ENCODE assay signal across 16 cellular contexts in genomic region chr20:63771046-63771707, GRCh38. TPM values are rescaled to one million over a fixed set of nuclear protein-coding genes. Genes with fewer than 3 reads are reported as not detected.
DNase-seq lines count a peak whose midpoint lies in the region; ATAC-seq, FAIRE-seq and TF ChIP-seq lines count a peak whose summit lies in the region.
"Had no signal": no experiment of that assay in that cellular context is flagged by ENCODE, and none has a peak within 500 bp of the region (broad histone marks: within the 10 kb centered on the region; RNA-seq: fewer than 3 reads in every experiment).

No MANE protein-coding gene starts in this region.

- no peak overlapping the region for H3K56ac ChIP-seq in H9 (ENCODE audit: insufficient read length, low read depth, low read length)

- no peak overlapping the region for H3K14ac ChIP-seq in H9 (ENCODE audit: insufficient read depth, low read length)

- no peak overlapping the region for H3K4me2 ChIP-seq in H9 (ENCODE audit: insufficient read depth, insufficient read length, low read length)

- no peak overlapping the region for H3K27ac ChIP-seq in heart left ventricle
- no peak overlapping the region for H3K27ac ChIP-seq in H9 (ENCODE audit: insufficient read length, low read depth, low read length)
- H3K27ac ChIP-seq in kidney (ENCODE audit: low read depth in 2 of 2, low read length in 2 of 2), result no peak overlapping the region
- peak overlapping the region; percentile 41 to 50 for H3K27ac ChIP-seq in testis
- H3K27ac ChIP-seq: 22Rv1 had no signal

- no peak overlapping the region for H3K27ac Mint-ChIP-seq in H9
- H3K27ac Mint-ChIP-seq: CD14-positive monocyte; CD8-positive, alpha-beta T cell had no signal

- no peaks in the 10 kb centered on the region for H3K27me3 Mint-ChIP-seq in H9 (ENCODE audit: low read depth)

- no peaks in the 10 kb centered on the region for H3K79me1 ChIP-seq in H9 (ENCODE audit: insufficient read depth, low read depth, low read length, poor library complexity, severe bottlenecking)

- H3K27me3 ChIP-seq in heart left ventricle, result no peaks in the 10 kb centered on the region
- H3K27me3 ChIP-seq in H9 (ENCODE audit: insufficient read depth, low read length), result no peaks in the 10 kb centered on the region
- no peaks in the 10 kb centered on the region for H3K27me3 ChIP-seq in testis

- no peak for ATAC-seq in heart left ventricle
- ATAC-seq in left cardiac atrium, result no peak
- ATAC-seq: CD8-positive, alpha-beta T cell; HCT116 had no signal

- no peak overlapping the region for H2BK20ac ChIP-seq in H9 (ENCODE audit: low read depth, low read length, poor library complexity, severe bottlenecking)

- no peaks in the 10 kb centered on the region for H4K20me1 ChIP-seq in H9 (ENCODE audit: control insufficient read depth, insufficient read depth, insufficient read length)

- no peak overlapping the region for H3T11ph ChIP-seq in H9 (ENCODE audit: low read length)

- no peak overlapping the region for H4K5ac ChIP-seq in H9 (ENCODE audit: insufficient read length, low read depth, low read length)

- H3K9me3 ChIP-seq in heart left ventricle, result no peaks in the 10 kb centered on the region
- H3K9me3 ChIP-seq in H9 (ENCODE audit: control insufficient read depth, low read depth, low read length), result no peaks in the 10 kb centered on the region
- H3K9me3 ChIP-seq in kidney (ENCODE audit: control insufficient read depth in 1 of 2, low read length in 2 of 2), result no peaks in the 10 kb centered on the region
- no peaks in the 10 kb centered on the region for H3K9me3 ChIP-seq in testis

- no peak overlapping the region for H2AK5ac ChIP-seq in H9 (ENCODE audit: insufficient read length, low read length)

- H3K4me3 ChIP-seq in heart left ventricle, result no peak overlapping the region
- H3K4me3 ChIP-seq in kidney (ENCODE audit: low read length in 2 of 2), result no peak overlapping the region
- peak overlapping the region; percentile 23 to 34 for H3K4me3 ChIP-seq in testis
- H3K4me3 ChIP-seq in foreskin fibroblast (ENCODE audit: low read depth in 1 of 2, low read length in 2 of 2), result no peak overlapping the region

- H3K9ac ChIP-seq in H9 (ENCODE audit: extremely low read depth, insufficient read length, low read length) (no peak overlapping the region), kidney (ENCODE audit: low read length in 2 of 2) (no peak overlapping the region)

- H3K4me3 Mint-ChIP-seq in H9, result no peak overlapping the region
- H3K4me3 Mint-ChIP-seq: CD14-positive monocyte; CD8-positive, alpha-beta T cell had no signal

- 91 to 94% (median 93%) methylated on average over 37 to 52 of the region's 52 CpGs for WGBS in heart left ventricle, 4 donors
- no CpG with 5 or more reads among the region's 52 CpGs for WGBS in H9 (ENCODE audit: extremely low coverage, insufficient read length, low lambda C conversion rate)
- WGBS in testis, 2 donors, result 57 to 80% methylated on average over 24 to 52 of the region's 52 CpGs

- no peak for TF ChIP-seq POLR2A in heart left ventricle (IDR thresholded peaks at IDR 0.05)
- TF ChIP-seq POLR2A in testis (IDR thresholded peaks at IDR 0.05), result no peak

- intact Hi-C loops in heart left ventricle (cut with DNase I), result loop anchor here in 3 of 10 donors (5.0 to 10.0 kb wide), 2 partner anchors 91 to 204 kb away; partner anchors contain the start of genes SAMD10 (in 2 of the 3) and ABHD16B (in 1 of the 3)
- intact Hi-C loops in left cardiac atrium (cut with DNase I), result no loop called here
- intact Hi-C loops in kidney (cut with DNase I), result no loop called here
- intact Hi-C loops in testis (cut with DNase I; ENCODE audit: low total_unique reads), result no loop called here

- peaks cover 7% of the 10 kb centered on the region for H3K23me2 ChIP-seq in H9 (ENCODE audit: insufficient read length, low read depth, low read length, poor library complexity, severe bottlenecking)

- H3K4ac ChIP-seq in H9 (ENCODE audit: low read depth, low read length), result no peak overlapping the region

- H2BK15ac ChIP-seq in H9 (ENCODE audit: low read depth, low read length), result no peak overlapping the region

- FAIRE-seq in kidney (lab: Jason Lieb, UNC), result no peak
- FAIRE-seq: GM12892 had no signal

- H3K4me1 Mint-ChIP-seq in H9, result peaks cover 13% of the 10 kb centered on the region in 2 experiments

- no peak for TF ChIP-seq CTCF in heart left ventricle (IDR thresholded peaks at IDR 0.05)
- no peak for TF ChIP-seq CTCF in H9 (conservative IDR thresholded peaks at IDR 0.05)
- no peak for TF ChIP-seq CTCF in kidney (IDR thresholded peaks at IDR 0.05; ENCODE audit: borderline replicate concordance, extremely low read depth, insufficient read depth)
- no peak for TF ChIP-seq CTCF in testis (IDR thresholded peaks at IDR 0.05)
- TF ChIP-seq CTCF in foreskin fibroblast (IDR thresholded peaks at IDR 0.05; ENCODE audit: low read depth, low read length), result no peak

- H3K36me3 ChIP-seq in heart left ventricle, result peaks cover 0 to 65% (median 48%) of the 10 kb centered on the region in 9 donors
- H3K36me3 ChIP-seq in kidney (ENCODE audit: control insufficient read depth in 1 of 2, insufficient read depth in 2 of 2, low read length in 2 of 2), result peaks cover 0 to 3% of the 10 kb centered on the region in 2 donors
- H3K36me3 ChIP-seq in testis (ENCODE audit: low read depth, missing control alignments), result no peaks in the 10 kb centered on the region

- H4K8ac ChIP-seq in H9 (replicated peaks; ENCODE audit: insufficient read length, low read depth, low read length), result no peak overlapping the region

- no peaks in the 10 kb centered on the region; a peak in 1 of 5 replicates for H3K9me3 Mint-ChIP-seq in H9
- H3K9me3 Mint-ChIP-seq: CD8-positive, alpha-beta T cell had no signal

- no peak overlapping the region for H3K18ac ChIP-seq in H9 (ENCODE audit: insufficient read length, low read depth, low read length)

- H2BK120ac ChIP-seq in H9 (ENCODE audit: low read depth, low read length, poor library complexity, severe bottlenecking), result no peak overlapping the region

- no peak overlapping the region for H2AFZ ChIP-seq in H9 (ENCODE audit: low read length)

- H3K79me2 ChIP-seq in H9 (ENCODE audit: insufficient read depth, low read length), result no peaks in the 10 kb centered on the region

- DNase-seq in heart left ventricle (peak in 3 of 5 donors; percentile 16 to 57 (median 17)), left cardiac atrium (no peak), H9 (peak; percentile 23), kidney (peak; percentile 70), testis (no peak), foreskin fibroblast (no peak), NCI-H524 treated with DMSO at 0.1 percent for 48 hours (lab: John Stamatoyannopoulos, UW) (no peak)
- DNase-seq: CD8-positive, alpha-beta T cell; COR-L47; DND-41; GDM1; GOT3 had no signal

- no peak overlapping the region for H2BK12ac ChIP-seq in H9 (ENCODE audit: insufficient read length, low read depth, low read length)

- no peak overlapping the region for H2BK5ac ChIP-seq in H9 (ENCODE audit: insufficient read length, low read length)

- H3K4me1 ChIP-seq in heart left ventricle (peaks cover 0 to 35% (median 15%) of the 10 kb centered on the region in 12 donors), H9 (ENCODE audit: insufficient read depth, low read length) (no peaks in the 10 kb centered on the region), kidney (ENCODE audit: control insufficient read depth in 1 of 2, insufficient read depth in 1 of 2, low read depth in 1 of 2, low read length in 2 of 2) (peaks cover 0 to 15% of the 10 kb centered on the region in 2 donors), testis (peaks cover 29% of the 10 kb centered on the region)

- no peak overlapping the region for H4K91ac ChIP-seq in H9 (ENCODE audit: insufficient read length, low read depth, low read length)

- H3K23ac ChIP-seq in H9 (ENCODE audit: insufficient read length, low read depth, low read length), result no peak overlapping the region

- peaks cover 1 to 31% (median 21%) of the 10 kb centered on the region in 3 experiments; a peak in 5 of 7 replicates for H3K36me3 Mint-ChIP-seq in H9 (ENCODE audit: insufficient read depth in 1 of 3, low read depth in 3 of 3)
- H3K36me3 Mint-ChIP-seq: CD14-positive monocyte; CD8-positive, alpha-beta T cell had no signal

RNA-seq across cellular contexts. Expression of gene SLC2A4RG, which starts 31.6 kb away (rescaled TPM):
- total RNA-seq in heart left ventricle, result 10 to 100 TPM; 41.4 to 82.5 (median 70.7) TPM
- polyA plus RNA-seq in heart left ventricle, result 10 to 100 TPM; 18.3 to 80.3 TPM
- total RNA-seq in left cardiac atrium, result 10 to 100 TPM; 47.9 to 71.0 TPM
- 37.9 and 43.9 TPM in 2 replicates for total RNA-seq in H9 (2021)
- 154 TPM for total RNA-seq in kidney
- 171 TPM for polyA plus RNA-seq in kidney (ENCODE audit: insufficient read depth, low read depth, low replicate concordance)
- total RNA-seq in testis, result 100 to 1,000 TPM; 123 to 141 TPM
- 64.4 TPM for polyA plus RNA-seq in testis (ENCODE audit: insufficient read depth, low read depth, low replicate concordance)

RNA-seq across cellular contexts. Expression of gene LIME1, which starts 34.7 kb away (rescaled TPM):
- 1 to 10 TPM in 8 of 9 donors, under 1 TPM in 1; 0.95 to 7.1 (median 3.4) TPM for total RNA-seq in heart left ventricle
- polyA plus RNA-seq in heart left ventricle, result 1 to 10 TPM; 2.2 to 4.4 TPM
- 1 to 10 TPM; 3.6 to 3.7 TPM for total RNA-seq in left cardiac atrium
- total RNA-seq in H9 (2021), result 12.8 and 13.5 TPM in 2 replicates
- 12.1 TPM for total RNA-seq in kidney
- 114 TPM for polyA plus RNA-seq in kidney (ENCODE audit: insufficient read depth, low read depth, low replicate concordance)
- total RNA-seq in testis, result 10 to 100 TPM; 41.4 to 47.4 TPM
- polyA plus RNA-seq in testis (ENCODE audit: insufficient read depth, low read depth, low replicate concordance), result 5.6 TPM

RNA-seq across cellular contexts. Expression of gene ZBTB46, which starts 59.9 kb away (rescaled TPM):
- total RNA-seq in heart left ventricle (10 to 100 TPM; 11.2 to 27.4 (median 14.4) TPM), left cardiac atrium (10 to 100 TPM; 12.7 to 17.0 TPM), H9 (2021) (27.1 and 27.3 TPM in 2 replicates), kidney (24.0 TPM), testis (10 to 100 TPM; 12.5 to 15.4 TPM)
- polyA plus RNA-seq in heart left ventricle (1 to 10 TPM; 6.6 to 8.2 TPM), kidney (ENCODE audit: insufficient read depth, low read depth, low replicate concordance) (4.5 TPM), testis (ENCODE audit: insufficient read depth, low read depth, low replicate concordance) (5.2 TPM)
- total RNA-seq: CD8-positive, alpha-beta T cell had no signal

Comparison
In these comparisons a context has a peak if more than half of its experiments do, and no peak if none do; other contexts are left out.
1. DNase-seq: peak in heart left ventricle (3 of 5), H9 (single experiment) and kidney (single experiment); none in left cardiac atrium (single experiment), testis (single experiment), foreskin fibroblast (0 of 2) and NCI-H524 treated with DMSO at 0.1 percent for 48 hours (single experiment).
2. H3K27ac ChIP-seq: peak in testis (2 of 2); none in heart left ventricle (0 of 12), H9 (single experiment) and kidney (0 of 2).
3. H3K4me3 ChIP-seq: peak in testis (2 of 2); none in heart left ventricle (0 of 12), kidney (0 of 2) and foreskin fibroblast (0 of 2).